ENCODE assay signal across 25 cellular contexts in genomic region chr6:90695316-90695715, GRCh38.
"Had no signal": no experiment of that assay in that cellular context is flagged by ENCODE, and none has a peak within 500 bp of the region (broad histone marks: within the 10 kb centered on the region; RNA-seq: fewer than 3 reads in every experiment).

No MANE protein-coding gene starts in this region.

- ATAC-seq: activated CD4-positive, alpha-beta T cell treated with anti-CD3 and anti-CD28 coated beads for 36 hours; gastrocnemius medialis; left lung; naive thymus-derived CD8-positive, alpha-beta T cell; right lobe of liver; stimulated activated effector memory CD8-positive, alpha-beta T cell treated with anti-CD3 and anti-CD28 coated beads, Interleukin-12 subunit alpha, Interleukin-12 subunit beta, amount 100 ng/mL, for 72 hours; stimulated activated naive CD8-positive, alpha-beta T cell treated with anti-CD3 and anti-CD28 coated beads, Interleukin-15, amount 100 ng/mL, for 72 hours had no signal

- H3K4me3 ChIP-seq: colonic mucosa, dorsolateral prefrontal cortex, esophagus squamous epithelium, gastrocnemius medialis, left lung, lung, neural progenitor cell, right lobe of liver, skin epidermis, tibial nerve had no signal

- H3K9me3 ChIP-seq: colonic mucosa, esophagus squamous epithelium, gastrocnemius medialis, left lung, right lobe of liver had no signal

- H3K27me3 ChIP-seq: colonic mucosa, esophagus squamous epithelium, gastrocnemius medialis, left lung, neural progenitor cell, right lobe of liver, tibial nerve had no signal

- H3K27ac ChIP-seq: colonic mucosa, dorsolateral prefrontal cortex, esophagus squamous epithelium, gastrocnemius medialis, left lung, neural progenitor cell, right lobe of liver, skin epidermis, tibial nerve had no signal

- H3K9ac ChIP-seq: neural progenitor cell had no signal

- DNase-seq: activated B cell treated with CpG ODN at 0.5 μM for 24 hours; activated CD4-positive, alpha-beta T cell treated with anti-CD3 and anti-CD28 coated beads for 36 hours; activated CD4-positive, alpha-beta T cell treated with anti-CD3 and anti-CD28 coated beads, Interleukin-2, amount 50 U/mL, for 48 hours; activated CD8-positive, alpha-beta memory T cell treated with anti-CD3 and anti-CD28 coated beads, Interleukin-2, amount 50 U/mL, for 48 hours; activated naive CD4-positive, alpha-beta T cell treated with anti-CD3 and anti-CD28 coated beads for 36 hours; activated naive CD8-positive, alpha-beta T cell treated with anti-CD3 and anti-CD28 coated beads, Interleukin-2, amount 10 ng/mL, durations not matched to agents 7 days and 5 days; activated T-cell treated with anti-CD3 and anti-CD28 coated beads, Interleukin-2, amount 50 U/mL, for 48 hours; amygdala; colonic mucosa; dorsolateral prefrontal cortex; esophagus squamous epithelium; gastrocnemius medialis; hippocampal formation; kidney glomerular epithelial cell; left lung; naive thymus-derived CD8-positive, alpha-beta T cell; right lobe of liver; stimulated activated CD4-positive, alpha-beta T cell treated with anti-CD3 and anti-CD28 coated beads, Interleukin-2, amount 100 ng/mL, for 24 hours; stimulated activated naive CD8-positive, alpha-beta T cell treated with anti-CD3 and anti-CD28 coated beads, Interleukin-15, amount 100 ng/mL, for 72 hours had no signal

- H3K36me3 ChIP-seq: colonic mucosa, esophagus squamous epithelium, gastrocnemius medialis, left lung, neural progenitor cell, right lobe of liver, tibial nerve had no signal

- FAIRE-seq: bronchial epithelial cell had no signal

- H3K4me2 ChIP-seq: neural progenitor cell had no signal

- H2AFZ ChIP-seq: neural progenitor cell had no signal

- H3K4me1 ChIP-seq: colonic mucosa, esophagus squamous epithelium, gastrocnemius medialis, left lung, neural progenitor cell, right lobe of liver, tibial nerve had no signal
